1 cellular context compared by ENCODE assay signal in genomic region chr21:41142051-41142795, GRCh38.
TF ChIP-seq lines count a peak whose summit lies in the region.

No MANE protein-coding gene starts in this region.

TF ChIP-seq in HepG2, 621 proteins besides CTCF, POLR2A, EP300 and RAD21 (continued from another document):
- TF ChIP-seq ZHX2 (IDR thresholded peaks at IDR 0.05; ENCODE audit: low read depth): no peak
- TF ChIP-seq ZHX2 (CRISPR knock-in tag; IDR thresholded peaks at IDR 0.05; ENCODE audit: borderline replicate concordance): no peak
- no peak for TF ChIP-seq HINFP (CRISPR knock-in tag; IDR thresholded peaks at IDR 0.05; ENCODE audit: low read depth)
- peak; percentile 49; the same call in 1 of the 2 replicates for TF ChIP-seq RFX5 (IDR thresholded peaks at IDR 0.05; ENCODE audit: low read depth, low read length)
- TF ChIP-seq ZNF18 (CRISPR knock-in tag; IDR thresholded peaks at IDR 0.05; ENCODE audit: insufficient replicate concordance): no peak
- TF ChIP-seq CBFB (CRISPR knock-in tag; IDR thresholded peaks at IDR 0.05): no peak
